ENCODE assay signal across 25 cellular contexts in genomic region chr2:46497726-46498125, GRCh38. TPM values are rescaled to one million over a fixed set of nuclear protein-coding genes. Genes with fewer than 3 reads are reported as not detected.
DNase-seq lines count a peak whose midpoint lies in the region; ATAC-seq and TF ChIP-seq lines count a peak whose summit lies in the region.
"Had no signal": no experiment of that assay in that cellular context is flagged by ENCODE, and none has a peak within 500 bp of the region (broad histone marks: within the 10 kb centered on the region; RNA-seq: fewer than 3 reads in every experiment).

No MANE protein-coding gene starts in this region.

- H3K36me3 ChIP-seq in right atrium auricular region = no peaks in the 10 kb centered on the region
- H3K36me3 ChIP-seq in OCI-LY3 (replicated peaks; ENCODE audit: low read depth, low read length) = no peaks in the 10 kb centered on the region
- H3K36me3 ChIP-seq in vagina = no peaks in the 10 kb centered on the region
- H3K36me3 ChIP-seq in A673 (ENCODE audit: insufficient read depth, low read length, poor library complexity, severe bottlenecking) = no peaks in the 10 kb centered on the region
- H3K36me3 ChIP-seq: BE2C had no signal

- no peak for ATAC-seq in left cardiac atrium
- ATAC-seq in memory B cell (ENCODE audit: low read depth) = no peak
- ATAC-seq: A549 had no signal

- H3K9me3 ChIP-seq in right atrium auricular region (no peaks in the 10 kb centered on the region), OCI-LY3 (ENCODE audit: insufficient read depth, low read length) (no peaks in the 10 kb centered on the region), vagina (no peaks in the 10 kb centered on the region), A673 (ENCODE audit: low read depth, low read length, poor library complexity, severe bottlenecking) (no peaks in the 10 kb centered on the region)
- H3K9me3 ChIP-seq: A549, BE2C had no signal

- intact Hi-C loops in left cardiac atrium (cut with DNase I) (no loop called here), vagina (cut with DNase I) (no loop called here), A673 (cut with micrococcal nuclease; ENCODE audit: unreplicated experiment) (no loop called here)

- H3K9me3 Mint-ChIP-seq in memory B cell = no peaks in the 10 kb centered on the region
- H3K9me3 Mint-ChIP-seq: CD4-positive, alpha-beta T cell; HFFc6 had no signal

- peaks cover 3% of the 10 kb centered on the region for H3K4me1 Mint-ChIP-seq in memory B cell

- BruUV-seq in A673 (replicated peaks; lab: Mats Ljungman, UMichigan) = no TSS peak

- TF ChIP-seq CTCF in right atrium auricular region (IDR thresholded peaks at IDR 0.05) = no peak
- TF ChIP-seq CTCF in OCI-LY3 (IDR thresholded peaks at IDR 0.05; ENCODE audit: low read depth, low read length) = no peak
- no peak for TF ChIP-seq CTCF in vagina (IDR thresholded peaks at IDR 0.05)
- no peak for TF ChIP-seq CTCF in A673 (conservative IDR thresholded peaks at IDR 0.05; ENCODE audit: low read depth, low read length)

- peak; percentile 47 for DNase-seq in right atrium auricular region (ENCODE audit: low spot score)
- DNase-seq in left cardiac atrium = no peak
- DNase-seq in memory B cell (ENCODE audit: low spot score in 2 of 2) = no peak
- peak; percentile 74 to 85 for DNase-seq in vagina (ENCODE audit: extremely low spot score in 2 of 2)
- DNase-seq in A673 (ENCODE audit: low spot score) = no peak
- DNase-seq in OCI-M2 (lab: John Stamatoyannopoulos, UW; ENCODE audit: unreplicated experiment) = no peak
- DNase-seq in HEK293T (ENCODE audit: extremely low spot score) = no peak
- DNase-seq: BE2C; CD4-positive, alpha-beta T cell; COR-L47; DMS79 treated with DMSO at 0.1 percent for 48 hours; H7; HFFc6; KG1; NCI-H1092 treated with DMSO at 0.1 percent for 48 hours; NCI-H1436 treated with DMSO at 0.1 percent for 48 hours; NCI-H1930; NCI-H226; NCI-H510A treated with DMSO at 0.1 percent for 48 hours; NCI-H748 treated with DMSO at 0.1 percent for 48 hours; PC-9; RPMI8226; SHP77 had no signal

- H3K27me3 ChIP-seq in right atrium auricular region (no peaks in the 10 kb centered on the region), OCI-LY3 (ENCODE audit: low read depth, low read length) (peaks cover 6% of the 10 kb centered on the region), vagina (no peaks in the 10 kb centered on the region), A673 (replicated peaks; ENCODE audit: insufficient read depth, low read depth, low read length, poor library complexity) (peaks cover 27% of the 10 kb centered on the region)
- H3K27me3 ChIP-seq: BE2C had no signal

- no peaks in the 10 kb centered on the region for H3K79me2 ChIP-seq in OCI-LY3 (ENCODE audit: low read length)

- H3K4me3 ChIP-seq in right atrium auricular region = no peak overlapping the region
- 0 out of 2 replicates have a peak overlapping the region, but pooled peaks have one; percentile 7 for H3K4me3 ChIP-seq in OCI-LY3 (ENCODE audit: low read length)
- H3K4me3 ChIP-seq in vagina = no peak overlapping the region
- no peak overlapping the region for H3K4me3 ChIP-seq in A673 (ENCODE audit: low read depth, low read length, poor library complexity, severe bottlenecking)
- H3K4me3 ChIP-seq: A549, PC-9 had no signal

- CTCF ChIA-PET in A673 (lab: Charles Lee) (no interaction called here), HEK293T (lab: Yijun Ruan, JAX) (interaction anchor here (1.0 kb wide), 1 partner anchor 11 kb away, joined by 4 read pairs; no protein-coding TSS in a partner anchor)

- peak overlapping the region; percentile 94 for H3K4me2 ChIP-seq in OCI-LY3 (ENCODE audit: low read length)
- H3K4me2 ChIP-seq: A549, PC-9 had no signal

- H3K27me3 Mint-ChIP-seq in memory B cell = no peaks in the 10 kb centered on the region
- H3K27me3 Mint-ChIP-seq: CD4-positive, alpha-beta T cell had no signal

- no peak overlapping the region for H3K4me3 Mint-ChIP-seq in memory B cell
- H3K4me3 Mint-ChIP-seq: HFFc6 had no signal

- H3K4me1 ChIP-seq in right atrium auricular region = peaks cover 0 to 15% of the 10 kb centered on the region in 2 donors
- peaks cover 40% of the 10 kb centered on the region for H3K4me1 ChIP-seq in OCI-LY3 (ENCODE audit: low read length)
- H3K4me1 ChIP-seq in vagina = peaks cover 8% of the 10 kb centered on the region
- no peaks in the 10 kb centered on the region for H3K4me1 ChIP-seq in A673 (ENCODE audit: insufficient read depth, low read length, poor library complexity, severe bottlenecking)
- H3K4me1 ChIP-seq: BE2C had no signal

- no peak for TF ChIP-seq POLR2A in vagina (IDR thresholded peaks at IDR 0.05)

- H3K9ac ChIP-seq in OCI-LY3 (ENCODE audit: low read length) = peak overlapping the region; percentile 17; the same call in 1 of the 2 replicates

- no peak overlapping the region for H2AFZ ChIP-seq in OCI-LY3 (ENCODE audit: low read depth, low read length)
- H2AFZ ChIP-seq: PC-9 had no signal

- peak overlapping the region; percentile 56 for H3K27ac Mint-ChIP-seq in memory B cell
- H3K27ac Mint-ChIP-seq: CD4-positive, alpha-beta T cell; HFFc6 had no signal

- POLR2A ChIA-PET in A673 (lab: Charles Lee; ENCODE audit: low non-redundant PET) = no interaction called here
- POLR2A ChIA-PET in HEK293T (lab: Yijun Ruan, JAX) = interaction anchor here (1.6 kb wide), 1 partner anchor 8 kb away, joined by 4 read pairs; no protein-coding TSS in a partner anchor

- H3K36me3 Mint-ChIP-seq in memory B cell = no peaks in the 10 kb centered on the region

- no peaks in the 10 kb centered on the region for H4K20me1 ChIP-seq in OCI-LY3 (ENCODE audit: insufficient read depth, low read length)

- H3K27ac ChIP-seq in right atrium auricular region (no peak overlapping the region), OCI-LY3 (ENCODE audit: low read length) (no peak overlapping the region), vagina (no peak overlapping the region), A673 (ENCODE audit: low read depth, low read length, poor library complexity, severe bottlenecking) (no peak overlapping the region)
- H3K27ac ChIP-seq: A549, PC-9 had no signal

TF ChIP-seq in HEK293T, 16 proteins besides CTCF, POLR2A, EP300 and RAD21:
- TF ChIP-seq HDGF (IDR thresholded peaks at IDR 0.05; ENCODE audit: borderline replicate concordance) = no peak
- TF ChIP-seq L3MBTL2 (conservative IDR thresholded peaks at IDR 0.05) = no peak
- TF ChIP-seq CTBP1 (IDR thresholded peaks at IDR 0.05; ENCODE audit: borderline replicate concordance) = no peak
- no peak for TF ChIP-seq BHLHE40 (IDR thresholded peaks at IDR 0.05; ENCODE audit: borderline replicate concordance)
- no peak for TF ChIP-seq ELF4 (IDR thresholded peaks at IDR 0.05)
- no peak for TF ChIP-seq NFRKB (IDR thresholded peaks at IDR 0.05)
- no peak for TF ChIP-seq PKNOX1 (IDR thresholded peaks at IDR 0.05)
- TF ChIP-seq FOXM1 (IDR thresholded peaks at IDR 0.05; ENCODE audit: borderline replicate concordance) = no peak
- TF ChIP-seq TARDBP (IDR thresholded peaks at IDR 0.05) = no peak
- TF ChIP-seq FOXK2 (IDR thresholded peaks at IDR 0.05) = no peak
- TF ChIP-seq SP1 (IDR thresholded peaks at IDR 0.05) = no peak
- TF ChIP-seq FOXA1 (IDR thresholded peaks at IDR 0.05) = no peak
- no peak for TF ChIP-seq ZNF384 (IDR thresholded peaks at IDR 0.05)
- TF ChIP-seq SUZ12 (IDR thresholded peaks at IDR 0.05) = no peak
- no peak for TF ChIP-seq ARNT (IDR thresholded peaks at IDR 0.05)
- no peak for TF ChIP-seq LEF1 (IDR thresholded peaks at IDR 0.05; ENCODE audit: borderline replicate concordance)

RNA-seq across cellular contexts. Expression of gene TMEM247, which starts 18.4 kb away (rescaled TPM):
- total RNA-seq in right atrium auricular region = not detected
- total RNA-seq in left cardiac atrium = not detected
- total RNA-seq in vagina = not detected
- not detected in 2 replicates for total RNA-seq in A673 (2021)
- total RNA-seq: CD4-positive, alpha-beta T cell; H7; HFFc6; PC-9 had no signal

RNA-seq across cellular contexts. Expression of gene RHOQ, which starts 44.6 kb away (rescaled TPM):
- 100 to 1,000 TPM; 127 to 132 TPM for total RNA-seq in right atrium auricular region
- total RNA-seq in left cardiac atrium = 100 to 1,000 TPM; 156 to 186 TPM
- 121 TPM for total RNA-seq in vagina
- total RNA-seq in A673 (2021) = 32.2 and 32.3 TPM in 2 replicates

RNA-seq across cellular contexts. Expression of gene ATP6V1E2, which starts 44.7 kb away (rescaled TPM):
- 1 to 10 TPM; 4.9 to 6.6 TPM for total RNA-seq in right atrium auricular region
- 1 to 10 TPM; 4.1 to 6.5 TPM for total RNA-seq in left cardiac atrium
- 4.2 TPM for total RNA-seq in vagina
- 5.4 and 6.2 TPM in 2 replicates for total RNA-seq in A673 (2021)

Comparison
In these comparisons a context has a peak if more than half of its experiments do, and no peak if none do; other contexts are left out.
1. DNase-seq: peak in right atrium auricular region (single experiment) and vagina (2 of 2); none in left cardiac atrium (single experiment), memory B cell (0 of 2), A673 (single experiment), OCI-M2 (single experiment) and HEK293T (single experiment).